Comparison of ENCODE assay signal across 9 cellular contexts in the genomic region with DNA sequence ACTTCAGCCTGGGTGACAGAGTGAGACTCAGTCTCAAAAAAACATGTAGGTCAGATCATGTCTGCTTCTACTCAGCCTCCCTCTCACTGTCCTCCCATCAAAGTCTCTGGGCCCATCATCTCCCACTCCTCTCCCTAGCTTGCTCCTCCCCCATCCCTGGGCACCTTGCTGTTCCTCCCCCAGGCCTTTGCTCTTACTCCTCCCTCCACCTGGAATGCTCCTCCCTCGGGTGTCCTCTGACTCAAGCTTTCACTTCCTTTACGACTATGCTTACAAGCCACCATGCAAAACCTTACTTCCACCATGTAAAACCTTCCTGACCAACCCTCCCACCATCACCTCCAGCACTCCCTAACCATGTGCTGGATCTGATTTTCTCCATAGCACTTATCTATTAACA. TPM values are rescaled to one million over a fixed set of nuclear protein-coding genes. Genes with fewer than 3 reads are reported as not detected.
A peak's percentile ranks its signal among the peaks of the same experiment; 100 is the strongest.
DNase-seq lines count a peak whose midpoint lies in the region; ATAC-seq and TF ChIP-seq lines count a peak whose summit lies in the region.
"Had no signal": no experiment of that assay in that cellular context is flagged by ENCODE, and none has a peak within 500 bp of the region (broad histone marks: within the 10 kb centered on the region; RNA-seq: fewer than 3 reads in every experiment).

No MANE protein-coding gene starts in this region.

- peaks cover 67% of the 10 kb centered on the region for H3K36me3 Mint-ChIP-seq in activated naive CD4-positive, alpha-beta T cell treated with anti-CD3 and anti-CD28 coated beads, Interleukin-2, amount 10 ng/mL, durations not matched to agents 7 days and 5 days
- H3K36me3 Mint-ChIP-seq in glutamatergic neuron (ENCODE audit: unreplicated experiment), result peaks cover 6% of the 10 kb centered on the region

- no peak for DNase-seq in activated naive CD4-positive, alpha-beta T cell treated with anti-CD3 and anti-CD28 coated beads, Interleukin-2, amount 10 ng/mL, durations not matched to agents 7 days and 5 days
- no peak for DNase-seq in activated naive CD4-positive, alpha-beta T cell (lab: John Stamatoyannopoulos, UW)
- peak; percentile 40 to 48 for DNase-seq in activated T-cell treated with anti-CD3 and anti-CD28 coated beads, Interleukin-2, amount 50 U/mL, for 48 hours
- DNase-seq in stomach (no peak), glutamatergic neuron (no peak), NCI-H510A treated with DMSO at 0.1 percent for 48 hours (lab: John Stamatoyannopoulos, UW) (no peak), RKO (ENCODE audit: low spot score) (no peak)
- DNase-seq: activated gamma-delta T cell had no signal

- no peak for TF ChIP-seq EP300 in stomach (IDR thresholded peaks at IDR 0.05)

- no peaks in the 10 kb centered on the region for H3K27me3 ChIP-seq in stomach

- WGBS in stomach, 5 donors, result 54 to 67% (median 63%) methylated on average over 2 of the region's 2 CpGs

- TF ChIP-seq CTCF in stomach (IDR thresholded peaks at IDR 0.05), result no peak
- no peak for TF ChIP-seq CTCF in glutamatergic neuron (IDR thresholded peaks at IDR 0.05; ENCODE audit: partially characterized antibody, unreplicated experiment)

- peaks cover 23 to 97% (median 92%) of the 10 kb centered on the region in 4 donors for H3K36me3 ChIP-seq in stomach

- H3K4me1 Mint-ChIP-seq in activated naive CD4-positive, alpha-beta T cell treated with anti-CD3 and anti-CD28 coated beads, Interleukin-2, amount 10 ng/mL, durations not matched to agents 7 days and 5 days, result peaks cover 14% of the 10 kb centered on the region
- H3K4me1 Mint-ChIP-seq in glutamatergic neuron (ENCODE audit: low read depth, unreplicated experiment), result no peaks in the 10 kb centered on the region

- peak overlapping the region; percentile 74 for H3K27ac Mint-ChIP-seq in activated naive CD4-positive, alpha-beta T cell treated with anti-CD3 and anti-CD28 coated beads, Interleukin-2, amount 10 ng/mL, durations not matched to agents 7 days and 5 days
- H3K27ac Mint-ChIP-seq in glutamatergic neuron (ENCODE audit: unreplicated experiment), result no peak overlapping the region

- no peak overlapping the region for H3K4me3 Mint-ChIP-seq in activated naive CD4-positive, alpha-beta T cell treated with anti-CD3 and anti-CD28 coated beads, Interleukin-2, amount 10 ng/mL, durations not matched to agents 7 days and 5 days
- no peak overlapping the region for H3K4me3 Mint-ChIP-seq in glutamatergic neuron (ENCODE audit: unreplicated experiment)

- H3K9me3 ChIP-seq in stomach, result no peaks in the 10 kb centered on the region

- intact Hi-C loops in stomach (cut with DNase I; ENCODE audit: low total_unique reads), result no loop called here

- ATAC-seq in HG02973 (IDR thresholded peaks at IDR 0.05; ENCODE audit: unreplicated experiment), result peak; percentile 84

- TF ChIP-seq POLR2A in stomach (IDR thresholded peaks at IDR 0.05), result no peak

- H3K9me3 Mint-ChIP-seq in activated naive CD4-positive, alpha-beta T cell treated with anti-CD3 and anti-CD28 coated beads, Interleukin-2, amount 10 ng/mL, durations not matched to agents 7 days and 5 days, result no peaks in the 10 kb centered on the region
- H3K9me3 Mint-ChIP-seq in glutamatergic neuron (ENCODE audit: unreplicated experiment), result no peaks in the 10 kb centered on the region

- CTCF ChIA-PET in activated naive CD4-positive, alpha-beta T cell treated with anti-CD3 and anti-CD28 coated beads, Interleukin-2, amount 10 ng/mL, durations not matched to agents 7 days and 5 days (lab: Charles Lee), result no interaction called here

- peak overlapping the region; percentile 22 to 73 (median 56) for H3K27ac ChIP-seq in stomach

- no peak overlapping the region for H3K4me3 ChIP-seq in stomach

- H3K4me1 ChIP-seq in stomach, result peaks cover 14 to 35% (median 22%) of the 10 kb centered on the region in 4 donors

- H3K27me3 Mint-ChIP-seq in activated naive CD4-positive, alpha-beta T cell treated with anti-CD3 and anti-CD28 coated beads, Interleukin-2, amount 10 ng/mL, durations not matched to agents 7 days and 5 days, result no peaks in the 10 kb centered on the region
- no peaks in the 10 kb centered on the region for H3K27me3 Mint-ChIP-seq in glutamatergic neuron (ENCODE audit: unreplicated experiment)

RNA-seq across cellular contexts. Expression of a gene that starts 51.5 kb away (rescaled TPM):
- total RNA-seq in stomach (10 to 100 TPM; 35.6 to 51.9 (median 45.5) TPM), glutamatergic neuron (ENCODE audit: unreplicated experiment) (25.6 TPM)
- 10 to 100 TPM in 2 of 3 donors, 1 to 10 TPM in 1; 7.2 to 15.0 (median 11.5) TPM for polyA plus RNA-seq in stomach

Comparison
In these comparisons a context has a peak if more than half of its experiments do, and no peak if none do; other contexts are left out.
1. DNase-seq: peak in activated T-cell treated with anti-CD3 and anti-CD28 coated beads, Interleukin-2, amount 50 U/mL, for 48 hours (2 of 2); none in activated naive CD4-positive, alpha-beta T cell treated with anti-CD3 and anti-CD28 coated beads, Interleukin-2, amount 10 ng/mL, durations not matched to agents 7 days and 5 days (single experiment), activated naive CD4-positive, alpha-beta T cell (0 of 4), stomach (single experiment), glutamatergic neuron (single experiment), NCI-H510A treated with DMSO at 0.1 percent for 48 hours (single experiment) and RKO (single experiment).